In the genomic region with DNA sequence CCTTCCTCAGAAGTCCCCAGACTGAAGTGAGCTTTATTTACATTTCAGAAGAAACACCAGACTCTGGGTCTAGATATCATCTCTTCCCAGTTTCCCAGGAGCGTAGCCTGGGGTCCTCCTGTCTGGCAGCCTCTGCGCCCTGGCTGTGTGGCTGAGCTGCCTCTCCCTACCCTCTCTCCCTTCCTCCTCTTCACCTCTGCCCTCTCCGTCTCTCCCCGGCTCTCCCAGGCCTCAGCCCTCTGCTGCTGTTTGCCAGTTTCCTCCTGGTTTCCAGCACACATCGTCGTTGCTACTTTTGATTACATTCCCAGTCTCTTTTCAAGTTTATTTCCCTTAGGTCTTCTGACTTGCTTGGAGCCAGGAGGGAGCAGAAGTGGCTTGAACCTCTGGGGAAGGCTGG, we compare ENCODE assay signal across 15 cellular contexts.
DNase-seq lines count a peak whose midpoint lies in the region; ATAC-seq and TF ChIP-seq lines count a peak whose summit lies in the region.
"Had no signal": no experiment of that assay in that cellular context is flagged by ENCODE, and none has a peak within 500 bp of the region (broad histone marks: within the 10 kb centered on the region; RNA-seq: fewer than 3 reads in every experiment).

No MANE protein-coding gene starts in this region.

- no peak overlapping the region for H3K4me3 Mint-ChIP-seq in brain
- no peak overlapping the region for H3K4me3 Mint-ChIP-seq in stimulated activated effector memory CD8-positive, alpha-beta T cell treated with anti-CD3 and anti-CD28 coated beads, Interleukin-12 subunit alpha, Interleukin-12 subunit beta, amount 100 ng/mL, for 72 hours
- H3K4me3 Mint-ChIP-seq in stimulated activated memory B cell treated with anti-CD40 and anti-IgM and Interleukin-4, amounts not matched to agents 10 μg/mL and 1 μg/mL and 100 μg/mL, for 72 hours = no peak overlapping the region
- H3K4me3 Mint-ChIP-seq in activated T-helper 2 cell treated with anti-CD3 and anti-CD28 coated beads, Interferon-gamma antibody, Interleukin-2, Interleukin-4, amounts not matched to agents 10 μg/mL and 5 μg/mL and 100 μg/mL, durations not matched to agents 14 hours and 24 hours and 36 hours (ENCODE audit: low read depth) = no peak overlapping the region
- H3K4me3 Mint-ChIP-seq: CD4-positive, alpha-beta T cell; IgD-negative memory B cell had no signal

- ATAC-seq in stimulated activated effector memory CD8-positive, alpha-beta T cell treated with anti-CD3 and anti-CD28 coated beads, Interleukin-12 subunit alpha, Interleukin-12 subunit beta, amount 100 ng/mL, for 72 hours = no peak
- no peak for ATAC-seq in stimulated activated memory B cell treated with anti-CD40 and anti-IgM and Interleukin-4, amounts not matched to agents 10 μg/mL and 1 μg/mL and 100 μg/mL, for 72 hours
- no peak for ATAC-seq in GM21515 (IDR thresholded peaks at IDR 0.05; ENCODE audit: unreplicated experiment)
- ATAC-seq: GM12878 had no signal

- peaks cover 0 to 9% (median 0%) of the 10 kb centered on the region in 5 experiments for H3K9me3 Mint-ChIP-seq in brain
- no peaks in the 10 kb centered on the region for H3K9me3 Mint-ChIP-seq in stimulated activated effector memory CD8-positive, alpha-beta T cell treated with anti-CD3 and anti-CD28 coated beads, Interleukin-12 subunit alpha, Interleukin-12 subunit beta, amount 100 ng/mL, for 72 hours
- no peaks in the 10 kb centered on the region for H3K9me3 Mint-ChIP-seq in stimulated activated memory B cell treated with anti-CD40 and anti-IgM and Interleukin-4, amounts not matched to agents 10 μg/mL and 1 μg/mL and 100 μg/mL, for 72 hours
- no peaks in the 10 kb centered on the region for H3K9me3 Mint-ChIP-seq in activated T-helper 2 cell treated with anti-CD3 and anti-CD28 coated beads, Interferon-gamma antibody, Interleukin-2, Interleukin-4, amounts not matched to agents 10 μg/mL and 5 μg/mL and 100 μg/mL, durations not matched to agents 14 hours and 24 hours and 36 hours
- H3K9me3 Mint-ChIP-seq: CD4-positive, alpha-beta T cell; H9 had no signal

- no peaks in the 10 kb centered on the region for H3K36me3 Mint-ChIP-seq in brain
- H3K36me3 Mint-ChIP-seq in stimulated activated effector memory CD8-positive, alpha-beta T cell treated with anti-CD3 and anti-CD28 coated beads, Interleukin-12 subunit alpha, Interleukin-12 subunit beta, amount 100 ng/mL, for 72 hours = no peaks in the 10 kb centered on the region
- H3K36me3 Mint-ChIP-seq in stimulated activated memory B cell treated with anti-CD40 and anti-IgM and Interleukin-4, amounts not matched to agents 10 μg/mL and 1 μg/mL and 100 μg/mL, for 72 hours = no peaks in the 10 kb centered on the region
- H3K36me3 Mint-ChIP-seq in activated T-helper 2 cell treated with anti-CD3 and anti-CD28 coated beads, Interferon-gamma antibody, Interleukin-2, Interleukin-4, amounts not matched to agents 10 μg/mL and 5 μg/mL and 100 μg/mL, durations not matched to agents 14 hours and 24 hours and 36 hours (ENCODE audit: low read depth) = no peaks in the 10 kb centered on the region
- H3K36me3 Mint-ChIP-seq: IgD-negative memory B cell had no signal

- peaks cover 7% of the 10 kb centered on the region for H3K4me1 ChIP-seq in mesodermal cell (ENCODE audit: control insufficient read depth, insufficient read depth, low read length, poor library complexity, severe bottlenecking)
- H3K4me1 ChIP-seq: A549 had no signal

- WGBS in mesodermal cell (ENCODE audit: insufficient coverage in 2 of 2), 2 experiments = 53 to 63% methylated on average over 4 to 6 of the region's 6 CpGs

- peak overlapping the region; percentile 23 for H3K27ac ChIP-seq in mesodermal cell (ENCODE audit: low read depth, low read length, severe bottlenecking)
- H3K27ac ChIP-seq: A549 had no signal

- H3K27ac Mint-ChIP-seq in brain = peak overlapping the region in 4 of 5 experiments; percentile 17 to 82 (median 50)
- H3K27ac Mint-ChIP-seq in stimulated activated effector memory CD8-positive, alpha-beta T cell treated with anti-CD3 and anti-CD28 coated beads, Interleukin-12 subunit alpha, Interleukin-12 subunit beta, amount 100 ng/mL, for 72 hours = peak overlapping the region; percentile 8
- H3K27ac Mint-ChIP-seq in stimulated activated memory B cell treated with anti-CD40 and anti-IgM and Interleukin-4, amounts not matched to agents 10 μg/mL and 1 μg/mL and 100 μg/mL, for 72 hours = no peak overlapping the region
- H3K27ac Mint-ChIP-seq in activated T-helper 2 cell treated with anti-CD3 and anti-CD28 coated beads, Interferon-gamma antibody, Interleukin-2, Interleukin-4, amounts not matched to agents 10 μg/mL and 5 μg/mL and 100 μg/mL, durations not matched to agents 14 hours and 24 hours and 36 hours = no peak overlapping the region
- H3K27ac Mint-ChIP-seq: CD4-positive, alpha-beta T cell; H9; IgD-negative memory B cell had no signal

- peaks cover 56% of the 10 kb centered on the region for H3K4me1 Mint-ChIP-seq in brain
- H3K4me1 Mint-ChIP-seq in stimulated activated effector memory CD8-positive, alpha-beta T cell treated with anti-CD3 and anti-CD28 coated beads, Interleukin-12 subunit alpha, Interleukin-12 subunit beta, amount 100 ng/mL, for 72 hours = peaks cover 21% of the 10 kb centered on the region
- peaks cover 5% of the 10 kb centered on the region for H3K4me1 Mint-ChIP-seq in stimulated activated memory B cell treated with anti-CD40 and anti-IgM and Interleukin-4, amounts not matched to agents 10 μg/mL and 1 μg/mL and 100 μg/mL, for 72 hours
- H3K4me1 Mint-ChIP-seq in activated T-helper 2 cell treated with anti-CD3 and anti-CD28 coated beads, Interferon-gamma antibody, Interleukin-2, Interleukin-4, amounts not matched to agents 10 μg/mL and 5 μg/mL and 100 μg/mL, durations not matched to agents 14 hours and 24 hours and 36 hours (ENCODE audit: low read depth) = peaks cover 18% of the 10 kb centered on the region

- no peak for TF ChIP-seq CTCF in brain (conservative IDR thresholded peaks at IDR 0.05)

- no peaks in the 10 kb centered on the region for H3K36me3 ChIP-seq in mesodermal cell (ENCODE audit: control insufficient read depth, insufficient read depth, low read length)

- H3K27me3 Mint-ChIP-seq in brain = peaks cover 2% of the 10 kb centered on the region
- H3K27me3 Mint-ChIP-seq in stimulated activated memory B cell treated with anti-CD40 and anti-IgM and Interleukin-4, amounts not matched to agents 10 μg/mL and 1 μg/mL and 100 μg/mL, for 72 hours = peaks cover 36% of the 10 kb centered on the region
- H3K27me3 Mint-ChIP-seq in activated T-helper 2 cell treated with anti-CD3 and anti-CD28 coated beads, Interferon-gamma antibody, Interleukin-2, Interleukin-4, amounts not matched to agents 10 μg/mL and 5 μg/mL and 100 μg/mL, durations not matched to agents 14 hours and 24 hours and 36 hours (ENCODE audit: low read depth) = peaks cover 22% of the 10 kb centered on the region
- H3K27me3 Mint-ChIP-seq: CD4-positive, alpha-beta T cell had no signal

- H3K4me3 ChIP-seq in mesodermal cell (ENCODE audit: extremely low read depth, insufficient read depth, low read length, poor library complexity, severe bottlenecking) = no peak overlapping the region
- H3K4me3 ChIP-seq: A549, GM12878 had no signal

- DNase-seq in ELF-1 (ENCODE audit: low read depth, low spot score) = peak; percentile 75
- no peak for DNase-seq in stimulated activated effector memory CD8-positive, alpha-beta T cell treated with anti-CD3 and anti-CD28 coated beads, Interleukin-12 subunit alpha, Interleukin-12 subunit beta, amount 100 ng/mL, for 72 hours (ENCODE audit: low spot score in 2 of 2)
- no peak for DNase-seq in activated T-helper 2 cell treated with anti-CD3 and anti-CD28 coated beads, Interferon-gamma antibody, Interleukin-2, Interleukin-4, amounts not matched to agents 10 μg/mL and 5 μg/mL and 100 μg/mL, durations not matched to agents 14 hours and 24 hours and 36 hours (ENCODE audit: low spot score)
- DNase-seq: Calu3; CD4-positive, alpha-beta T cell; DMS 273 treated with DMSO at 0.1 percent for 48 hours; GOT3; H9 had no signal

- intact Hi-C loops in activated T-helper 2 cell treated with anti-CD3 and anti-CD28 coated beads, Interferon-gamma antibody, Interleukin-2, Interleukin-4, amounts not matched to agents 10 μg/mL and 5 μg/mL and 100 μg/mL, durations not matched to agents 14 hours and 24 hours and 36 hours (cut with micrococcal nuclease) = no loop called here

- no peaks in the 10 kb centered on the region for H3K9me3 ChIP-seq in mesodermal cell (ENCODE audit: control insufficient read depth, low read length)
- H3K9me3 ChIP-seq: A549 had no signal

Comparison
In these comparisons a context has a peak if more than half of its experiments do, and no peak if none do; other contexts are left out.
1. H3K27ac Mint-ChIP-seq: peak in brain (4 of 5) and stimulated activated effector memory CD8-positive, alpha-beta T cell treated with anti-CD3 and anti-CD28 coated beads, Interleukin-12 subunit alpha, Interleukin-12 subunit beta, amount 100 ng/mL, for 72 hours (single experiment); none in stimulated activated memory B cell treated with anti-CD40 and anti-IgM and Interleukin-4, amounts not matched to agents 10 μg/mL and 1 μg/mL and 100 μg/mL, for 72 hours (single experiment) and activated T-helper 2 cell treated with anti-CD3 and anti-CD28 coated beads, Interferon-gamma antibody, Interleukin-2, Interleukin-4, amounts not matched to agents 10 μg/mL and 5 μg/mL and 100 μg/mL, durations not matched to agents 14 hours and 24 hours and 36 hours (single experiment).